14 cellular contexts compared by ENCODE assay signal in genomic region chr9:135198889-135199288, GRCh38.
"Had no signal": no experiment of that assay in that cellular context is flagged by ENCODE, and none has a peak within 500 bp of the region (broad histone marks: within the 10 kb centered on the region; RNA-seq: fewer than 3 reads in every experiment).

No MANE protein-coding gene starts in this region.

- H3K4me3 ChIP-seq: left ventricle myocardium inferior, ovary, upper lobe of left lung had no signal

- H3K4me1 ChIP-seq: left ventricle myocardium inferior, upper lobe of left lung had no signal

- H3K27me3 ChIP-seq: ovary, upper lobe of left lung had no signal

- H3K36me3 ChIP-seq: left ventricle myocardium inferior, ovary, upper lobe of left lung had no signal

- H3K9me3 ChIP-seq: left ventricle myocardium inferior, ovary, upper lobe of left lung had no signal

- DNase-seq: activated CD4-positive, alpha-beta memory T cell treated with anti-CD3 and anti-CD28 coated beads, Interleukin-2, amount 10 ng/mL, durations not matched to agents 7 days and 5 days; activated CD4-positive, CD25-positive, alpha-beta regulatory T cell treated with anti-CD3 and anti-CD28 coated beads, Interleukin-2, amount 50 U/mL, for 72 hours; activated gamma-delta T cell treated with Interleukin-2 at 50 U/mL for 16 hours; activated naive CD8-positive, alpha-beta T cell treated with anti-CD3 and anti-CD28 coated beads for 36 hours; activated T-cell treated with anti-CD3 and anti-CD28 coated beads, Interleukin-2, amount 50 U/mL, for 72 hours; cerebellar nuclear complex; effector memory CD8-positive, alpha-beta T cell; left ventricle myocardium inferior; mesendoderm; ovary; stimulated activated CD4-positive, alpha-beta T cell treated with anti-CD3 and anti-CD28 coated beads, Interleukin-4, amount 100 ng/mL, for 1 hour; stimulated activated CD8-positive, alpha-beta memory T cell treated with anti-CD3 and anti-CD28 coated beads, Interleukin-4, amount 100 ng/mL, for 48 hours; stimulated activated naive CD8-positive, alpha-beta T cell treated with anti-CD3 and anti-CD28 coated beads, Interleukin-15, Interleukin-2, amounts not matched to agents 100 U/mL and 50 U/mL, for 24 hours; upper lobe of left lung had no signal

- H3K27ac ChIP-seq: left ventricle myocardium inferior, ovary, upper lobe of left lung had no signal
